Comparison of ENCODE assay signal across 10 cellular contexts in genomic region chr17:80751070-80751459, GRCh38.
DNase-seq lines count a peak whose midpoint lies in the region; ATAC-seq and TF ChIP-seq lines count a peak whose summit lies in the region.
"Had no signal": no experiment of that assay in that cellular context is flagged by ENCODE, and none has a peak within 500 bp of the region (broad histone marks: within the 10 kb centered on the region; RNA-seq: fewer than 3 reads in every experiment).

No MANE protein-coding gene starts in this region.

- no peak for TF ChIP-seq CTCF in HFF-Myc (IDR thresholded peaks at IDR 0.05; ENCODE audit: low read depth, low read length, missing control alignments)

- POLR2A ChIA-PET in activated CD8-positive, alpha-beta T cell treated with anti-CD3 and anti-CD28 coated beads, Interleukin-2, amount 10 ng/mL, durations not matched to agents 7 days and 5 days (lab: Charles Lee): interaction anchor here (1.2 kb wide), 1 partner anchor 15 kb away, joined by 3 read pairs; no protein-coding TSS in a partner anchor

- peaks cover 49% of the 10 kb centered on the region for H3K36me3 Mint-ChIP-seq in activated CD8-positive, alpha-beta T cell treated with anti-CD3 and anti-CD28 coated beads, Interleukin-2, amount 10 ng/mL, durations not matched to agents 7 days and 5 days (ENCODE audit: low read depth)

- no peaks in the 10 kb centered on the region for H3K9me3 ChIP-seq in skeletal muscle satellite cell (replicated peaks; ENCODE audit: low read length)

- peak overlapping the region; percentile 69 for H3K4me2 ChIP-seq in skeletal muscle satellite cell (ENCODE audit: low read length)

- H3K4me1 ChIP-seq in skeletal muscle satellite cell (ENCODE audit: control insufficient read depth, insufficient read depth, low read length): peaks cover 26% of the 10 kb centered on the region

- H3K9me3 Mint-ChIP-seq in activated CD8-positive, alpha-beta T cell treated with anti-CD3 and anti-CD28 coated beads, Interleukin-2, amount 10 ng/mL, durations not matched to agents 7 days and 5 days (ENCODE audit: insufficient read depth): no peaks in the 10 kb centered on the region

- H3K27me3 Mint-ChIP-seq in activated CD8-positive, alpha-beta T cell treated with anti-CD3 and anti-CD28 coated beads, Interleukin-2, amount 10 ng/mL, durations not matched to agents 7 days and 5 days (ENCODE audit: low read depth): no peaks in the 10 kb centered on the region

- H3K4me3 ChIP-seq in HFF-Myc (replicated peaks; ENCODE audit: low read depth, low read length): 0 out of 2 replicates have a peak overlapping the region, but pooled peaks have one; percentile 5
- H3K4me3 ChIP-seq in skeletal muscle satellite cell (ENCODE audit: low read length): peak overlapping the region; percentile 52

- CTCF ChIA-PET in activated CD8-positive, alpha-beta T cell treated with anti-CD3 and anti-CD28 coated beads, Interleukin-2, amount 10 ng/mL, durations not matched to agents 7 days and 5 days (lab: Charles Lee): interaction anchor here (1.3 to 1.8 kb wide), 2 partner anchors 11 to 30 kb away, joined by 4 to 6 read pairs; no protein-coding TSS in a partner anchor

- peak overlapping the region; percentile 53 for H3K9ac ChIP-seq in skeletal muscle satellite cell (ENCODE audit: low read depth, low read length)

- peaks cover 61% of the 10 kb centered on the region for H3K4me1 Mint-ChIP-seq in activated CD8-positive, alpha-beta T cell treated with anti-CD3 and anti-CD28 coated beads, Interleukin-2, amount 10 ng/mL, durations not matched to agents 7 days and 5 days (ENCODE audit: low read depth)

- DNase-seq in HFF-Myc (ENCODE audit: extremely low read depth, low read depth): no peak
- no peak for DNase-seq in activated CD8-positive, alpha-beta T cell treated with anti-CD3 and anti-CD28 coated beads, Interleukin-2, amount 10 ng/mL, durations not matched to agents 7 days and 5 days
- DNase-seq in islet precursor cell: peak; percentile 51
- no peak for DNase-seq in HCEC 1CT
- no peak for DNase-seq in NCI-H1930 (lab: John Stamatoyannopoulos, UW)
- no peak for DNase-seq in NCI-H69 (lab: John Stamatoyannopoulos, UW)
- DNase-seq: activated naive CD4-positive, alpha-beta T cell treated with anti-CD3 and anti-CD28 coated beads, Interleukin-2, amount 50 U/mL, for 16 hours; DMS79 treated with DMSO at 0.1 percent for 48 hours; NCI-H1417 treated with DMSO at 0.1 percent for 48 hours had no signal

- no peak overlapping the region for H3K4me3 Mint-ChIP-seq in activated CD8-positive, alpha-beta T cell treated with anti-CD3 and anti-CD28 coated beads, Interleukin-2, amount 10 ng/mL, durations not matched to agents 7 days and 5 days

- H3K27me3 ChIP-seq in skeletal muscle satellite cell (ENCODE audit: control insufficient read depth, insufficient read depth, low read length): no peaks in the 10 kb centered on the region

- no peak for ATAC-seq in activated CD8-positive, alpha-beta T cell treated with anti-CD3 and anti-CD28 coated beads, Interleukin-2, amount 10 ng/mL, durations not matched to agents 7 days and 5 days

- peak overlapping the region; percentile 92 for H3K27ac Mint-ChIP-seq in activated CD8-positive, alpha-beta T cell treated with anti-CD3 and anti-CD28 coated beads, Interleukin-2, amount 10 ng/mL, durations not matched to agents 7 days and 5 days

- peaks cover 14% of the 10 kb centered on the region for H3K36me3 ChIP-seq in skeletal muscle satellite cell (ENCODE audit: insufficient read depth, low read length)
